In genomic region chr21:45826733-45827692, GRCh38 we compare ENCODE assay signal across 18 cellular contexts.
DNase-seq lines count a peak whose midpoint lies in the region; TF ChIP-seq lines count a peak whose summit lies in the region.
"Had no signal": no experiment of that assay in that cellular context is flagged by ENCODE, and none has a peak within 500 bp of the region (broad histone marks: within the 10 kb centered on the region; RNA-seq: fewer than 3 reads in every experiment).

No MANE protein-coding gene starts in this region.

- H2BK12ac ChIP-seq in neuronal stem cell (ENCODE audit: low read length): no peak overlapping the region

- H3K27me3 ChIP-seq in neuronal stem cell (ENCODE audit: control insufficient read depth in 3 of 3, insufficient read depth in 3 of 3, low read depth in 1 of 3, low read length in 3 of 3): peaks cover 0 to 32% (median 0%) of the 10 kb centered on the region in 3 experiments
- H3K27me3 ChIP-seq: vagina had no signal

- H3K9ac ChIP-seq in neuronal stem cell (ENCODE audit: low read depth, low read length, poor library complexity): no peak overlapping the region

- no peaks in the 10 kb centered on the region for H3K79me1 ChIP-seq in neuronal stem cell (ENCODE audit: low read depth, low read length)

- no peaks in the 10 kb centered on the region for H3K9me3 ChIP-seq in neuronal stem cell (replicated peaks in 1 of 2; ENCODE audit: control insufficient read depth in 2 of 2, insufficient read depth in 1 of 2, low read depth in 1 of 2, low read length in 2 of 2)
- H3K9me3 ChIP-seq: vagina had no signal

- H3K9me3 Mint-ChIP-seq in activated T-helper 1 cell treated with anti-CD3 and anti-CD28 coated beads, Interleukin-12 subunit alpha, Interleukin-12 subunit beta, Interleukin-2, Interleukin-4 antibody, amounts not matched to agents 30 ng/mL and 10 ng/mL and 1 ng/mL, durations not matched to agents 14 hours and 24 hours and 36 hours: no peaks in the 10 kb centered on the region
- H3K9me3 Mint-ChIP-seq: CD8-positive, alpha-beta memory T cell; GM23338; IgD-negative memory B cell had no signal

- H3K27me3 Mint-ChIP-seq in activated T-helper 1 cell treated with anti-CD3 and anti-CD28 coated beads, Interleukin-12 subunit alpha, Interleukin-12 subunit beta, Interleukin-2, Interleukin-4 antibody, amounts not matched to agents 30 ng/mL and 10 ng/mL and 1 ng/mL, durations not matched to agents 14 hours and 24 hours and 36 hours (ENCODE audit: insufficient read depth): peaks cover 2% of the 10 kb centered on the region
- H3K27me3 Mint-ChIP-seq: IgD-negative memory B cell had no signal

- no peak overlapping the region for H4K8ac ChIP-seq in neuronal stem cell (ENCODE audit: low read depth, low read length)

- H3K4me3 ChIP-seq in neuronal stem cell (ENCODE audit: low read length in 2 of 2): no peak overlapping the region
- H3K4me3 ChIP-seq: coronary artery, GM23338, heart right ventricle, vagina had no signal

- H3K18ac ChIP-seq in neuronal stem cell (ENCODE audit: low read length): peak overlapping the region; percentile 32

- H3K4me2 ChIP-seq in neuronal stem cell (ENCODE audit: insufficient read depth, low read length, poor library complexity, severe bottlenecking): no peak overlapping the region
- H3K4me2 ChIP-seq: GM23338 had no signal

- no peak overlapping the region for H4K91ac ChIP-seq in neuronal stem cell (ENCODE audit: low read depth, low read length, poor library complexity)

- no peaks in the 10 kb centered on the region for H3K36me3 ChIP-seq in neuronal stem cell (replicated peaks in 1 of 2; ENCODE audit: control insufficient read depth in 2 of 2, insufficient read depth in 2 of 2, low read length in 2 of 2)
- H3K36me3 ChIP-seq: heart right ventricle, vagina had no signal

- peaks cover 15% of the 10 kb centered on the region for H3K4me1 Mint-ChIP-seq in activated T-helper 1 cell treated with anti-CD3 and anti-CD28 coated beads, Interleukin-12 subunit alpha, Interleukin-12 subunit beta, Interleukin-2, Interleukin-4 antibody, amounts not matched to agents 30 ng/mL and 10 ng/mL and 1 ng/mL, durations not matched to agents 14 hours and 24 hours and 36 hours (ENCODE audit: low read depth)

- no peak overlapping the region for H2AFZ ChIP-seq in neuronal stem cell (ENCODE audit: low read length)
- H2AFZ ChIP-seq: GM23338 had no signal

- H2BK120ac ChIP-seq in neuronal stem cell (ENCODE audit: low read depth, low read length): no peak overlapping the region

- H3K27ac ChIP-seq in neuronal stem cell (replicated peaks; ENCODE audit: low read length): no peak overlapping the region
- H3K27ac ChIP-seq: coronary artery, heart right ventricle, RWPE1, vagina had no signal

- H2AK5ac ChIP-seq in neuronal stem cell (ENCODE audit: low read depth, low read length): no peak overlapping the region

- DNase-seq in GM13976 (ENCODE audit: low spot score): peak; percentile 55
- peak; percentile 18 for DNase-seq in NAMALWA (ENCODE audit: low spot score)
- DNase-seq in activated T-helper 1 cell treated with anti-CD3 and anti-CD28 coated beads, Interleukin-12 subunit alpha, Interleukin-12 subunit beta, Interleukin-2, Interleukin-4 antibody, amounts not matched to agents 30 ng/mL and 10 ng/mL and 1 ng/mL, durations not matched to agents 14 hours and 24 hours and 36 hours (ENCODE audit: low spot score): no peak
- no peak for DNase-seq in neuronal stem cell (ENCODE audit: low spot score)
- no peak for DNase-seq in HuH-7.5 (ENCODE audit: low spot score)
- no peak for DNase-seq in NCI-H226
- no peak for DNase-seq in posterior vena cava (ENCODE audit: low spot score)
- DNase-seq: aorta; heart right ventricle; NCI-H1417 treated with DMSO at 0.1 percent for 48 hours; NCI-H526 treated with DMSO at 0.1 percent for 48 hours; stimulated activated CD4-positive, alpha-beta T cell treated with anti-CD3 and anti-CD28 coated beads, Interleukin-1b, Interleukin-23, amount 100 ng/mL, for 48 hours had no signal

- H3K4ac ChIP-seq in neuronal stem cell (ENCODE audit: low read length): no peak overlapping the region

- peak overlapping the region; percentile 63 for H2BK15ac ChIP-seq in neuronal stem cell (ENCODE audit: low read length)

- no peak overlapping the region for H2BK5ac ChIP-seq in neuronal stem cell (ENCODE audit: low read length)

- H3K36me3 Mint-ChIP-seq in activated T-helper 1 cell treated with anti-CD3 and anti-CD28 coated beads, Interleukin-12 subunit alpha, Interleukin-12 subunit beta, Interleukin-2, Interleukin-4 antibody, amounts not matched to agents 30 ng/mL and 10 ng/mL and 1 ng/mL, durations not matched to agents 14 hours and 24 hours and 36 hours (ENCODE audit: low read depth): no peaks in the 10 kb centered on the region
- H3K36me3 Mint-ChIP-seq: CD8-positive, alpha-beta memory T cell; IgD-negative memory B cell had no signal

- peaks cover 0 to 3% of the 10 kb centered on the region in 2 donors for H3K4me1 ChIP-seq in neuronal stem cell (ENCODE audit: control insufficient read depth in 2 of 2, insufficient read depth in 1 of 2, low read depth in 1 of 2, low read length in 2 of 2)
- H3K4me1 ChIP-seq: vagina had no signal

- peak overlapping the region; percentile 20 for H3K4me3 Mint-ChIP-seq in activated T-helper 1 cell treated with anti-CD3 and anti-CD28 coated beads, Interleukin-12 subunit alpha, Interleukin-12 subunit beta, Interleukin-2, Interleukin-4 antibody, amounts not matched to agents 30 ng/mL and 10 ng/mL and 1 ng/mL, durations not matched to agents 14 hours and 24 hours and 36 hours
- H3K4me3 Mint-ChIP-seq: GM23338 had no signal

- no peak overlapping the region for H3K14ac ChIP-seq in neuronal stem cell (ENCODE audit: low read length)

- in situ Hi-C loops in GM13976 (cut with MboI; ENCODE audit: low sequenced_read_pairs, unreplicated experiment): no loop called here

- no peak for TF ChIP-seq CTCF in GM13976 (IDR thresholded peaks at IDR 0.05; ENCODE audit: borderline replicate concordance, control extremely low read depth, extremely low read depth, insufficient read depth, missing control alignments)

- intact Hi-C loops in activated T-helper 1 cell treated with anti-CD3 and anti-CD28 coated beads, Interleukin-12 subunit alpha, Interleukin-12 subunit beta, Interleukin-2, Interleukin-4 antibody, amounts not matched to agents 30 ng/mL and 10 ng/mL and 1 ng/mL, durations not matched to agents 14 hours and 24 hours and 36 hours (cut with micrococcal nuclease): no loop called here
- intact Hi-C loops in posterior vena cava (cut with DNase I): no loop called here

- H3K23ac ChIP-seq in neuronal stem cell (ENCODE audit: low read depth, low read length, poor library complexity): peak overlapping the region; percentile 90

- WGBS in neuronal stem cell (ENCODE audit: extremely low coverage in 2 of 2, insufficient read length in 2 of 2, insufficient replicate concordance in 1 of 2), 2 donors: no CpG with 5 or more reads among the region's 24 CpGs

- H3K27ac Mint-ChIP-seq in activated T-helper 1 cell treated with anti-CD3 and anti-CD28 coated beads, Interleukin-12 subunit alpha, Interleukin-12 subunit beta, Interleukin-2, Interleukin-4 antibody, amounts not matched to agents 30 ng/mL and 10 ng/mL and 1 ng/mL, durations not matched to agents 14 hours and 24 hours and 36 hours: peak overlapping the region; percentile 16
- H3K27ac Mint-ChIP-seq: GM23338 had no signal

Comparison
In these comparisons a context has a peak if more than half of its experiments do, and no peak if none do; other contexts are left out.
1. DNase-seq: peak in GM13976 (single experiment) and NAMALWA (single experiment); none in activated T-helper 1 cell treated with anti-CD3 and anti-CD28 coated beads, Interleukin-12 subunit alpha, Interleukin-12 subunit beta, Interleukin-2, Interleukin-4 antibody, amounts not matched to agents 30 ng/mL and 10 ng/mL and 1 ng/mL, durations not matched to agents 14 hours and 24 hours and 36 hours (single experiment), neuronal stem cell (single experiment), HuH-7.5 (single experiment), NCI-H226 (single experiment) and posterior vena cava (single experiment).